In the genomic region with DNA sequence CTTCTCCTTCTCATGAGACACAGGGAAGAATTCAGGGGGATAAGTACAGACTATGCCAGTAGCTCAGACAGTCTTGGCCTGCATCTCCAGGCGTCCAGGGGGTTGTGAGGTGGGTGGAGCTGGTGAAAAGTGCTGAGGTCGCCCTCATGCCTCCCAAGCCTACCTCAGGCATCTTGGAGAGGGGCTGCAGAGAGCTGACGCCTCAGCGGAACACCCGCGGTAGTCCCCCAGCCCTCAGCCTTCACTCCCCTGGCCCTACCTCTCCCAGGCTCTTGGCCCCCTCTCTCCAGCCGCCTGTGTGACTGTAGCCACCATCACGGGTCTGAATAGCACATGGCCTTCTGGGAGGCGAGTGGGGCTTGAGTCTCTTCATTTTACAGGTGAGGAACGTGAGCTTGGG, we compare ENCODE assay signal across 25 cellular contexts. TPM values are rescaled to one million over a fixed set of nuclear protein-coding genes. Genes with fewer than 3 reads are reported as not detected.
"Had no signal": no experiment of that assay in that cellular context is flagged by ENCODE, and none has a peak within 500 bp of the region (broad histone marks: within the 10 kb centered on the region; RNA-seq: fewer than 3 reads in every experiment).

No MANE protein-coding gene starts in this region.

- H3K9ac ChIP-seq: KMS-11 had no signal

- ATAC-seq: K562 had no signal

- FAIRE-seq: K562, RCC 7860 had no signal

- H3K4me2 ChIP-seq: KMS-11 had no signal

- H3K36me3 ChIP-seq: SJSA1 had no signal

- H3K4me3 ChIP-seq: K562, SJSA1, SK-N-MC had no signal

- DNase-seq: Kasumi-1, MM.1S, NCI-H1092 treated with DMSO at 0.1 percent for 48 hours, NCI-H1436, NCI-H187, NCI-H2029, NCI-H2081 treated with DMSO at 0.1 percent for 48 hours, NCI-H2171, NCI-H226, NCI-H446, NCI-H510A, NCI-H524 treated with DMSO at 0.1 percent for 48 hours, NCI-H69, NCI-H774, Right ventricle myocardium superior, RPMI8226, SIG-M5 had no signal

- H3K27ac ChIP-seq: KMS-11, SJSA1, SK-N-MC had no signal

- H3K9me3 ChIP-seq: SJSA1 had no signal

- H3K27me3 ChIP-seq: SJSA1 had no signal

RNA-seq across cellular contexts. Expression of gene DLK1, which starts 59.8 kb away (rescaled TPM):
- total RNA-seq: HT1080, M059J, SJSA1 had no signal
- polyA plus RNA-seq: IgD-negative memory B cell had no signal
